Comparison of ENCODE assay signal across 8 cellular contexts in the genomic region with DNA sequence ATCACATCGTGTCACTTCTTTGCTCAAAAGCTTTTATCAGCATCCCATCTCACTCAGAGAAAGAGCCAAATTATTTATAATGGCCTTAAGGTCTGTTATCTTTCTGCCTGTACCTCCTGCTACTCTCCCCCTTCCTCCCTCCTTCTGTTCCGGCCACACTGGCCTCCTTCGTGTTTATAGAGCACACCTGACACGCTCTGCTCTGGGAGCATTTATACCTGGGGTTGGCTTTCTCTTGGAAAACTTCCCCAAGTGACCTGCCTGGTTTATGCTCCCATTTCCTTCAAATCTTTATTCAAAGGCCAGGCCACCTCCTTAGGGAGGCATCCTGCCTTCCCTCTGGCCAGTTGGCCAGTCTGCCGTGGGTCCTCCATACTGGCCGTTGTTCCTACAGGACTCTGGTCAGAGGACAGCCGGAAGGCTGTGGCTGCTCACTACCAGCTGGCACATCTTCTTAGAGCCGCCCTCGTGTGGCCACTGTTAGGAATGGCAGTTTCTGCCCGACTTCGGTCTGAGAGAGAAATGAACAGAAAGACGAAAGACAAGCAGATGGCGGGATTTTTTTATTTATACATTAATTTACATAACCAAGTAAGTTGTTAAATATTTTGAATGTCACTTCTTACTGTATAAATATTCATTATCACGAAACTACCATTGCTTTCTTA.
DNase-seq lines count a peak whose midpoint lies in the region; ATAC-seq and TF ChIP-seq lines count a peak whose summit lies in the region.

No MANE protein-coding gene starts in this region.

- DNase-seq in NCI-H1105 treated with DMSO at 0.1 percent for 48 hours (lab: John Stamatoyannopoulos, UW) (peak; percentile 9), NCI-H1105 (lab: John Stamatoyannopoulos, UW) (no peak), HFFc6 (peak; percentile 37), NB4 (ENCODE audit: low read depth) (peak; percentile 56), UCSD-AML1 (lab: John Stamatoyannopoulos, UW; ENCODE audit: unreplicated experiment) (peak; percentile 43), body of pancreas (peak; percentile 56 to 77 (median 68)), iPS-NIHi7 (ENCODE audit: extremely low spot score) (peak; percentile 84)
- DNase-seq in stimulated activated CD4-positive, alpha-beta T cell treated with anti-CD3 and anti-CD28 coated beads, Interleukin-12 subunit alpha, Interleukin-12 subunit beta, amount 100 ng/mL, for 48 hours (ENCODE audit: low read depth in 2 of 3, low spot score in 1 of 3): peak; percentile 22 to 44 (median 34)

- no peak overlapping the region for H3K4me3 Mint-ChIP-seq in HFFc6

- no peaks in the 10 kb centered on the region for H3K36me3 ChIP-seq in body of pancreas (replicated peaks in 1 of 2; ENCODE audit: insufficient read depth in 1 of 2, low read depth in 2 of 2)

- peaks cover 15% of the 10 kb centered on the region for H3K4me1 Mint-ChIP-seq in HFFc6 (ENCODE audit: low read depth)

- no peak overlapping the region for H3K4me3 ChIP-seq in NB4 (ENCODE audit: low read depth, low read length)
- no peak overlapping the region for H3K4me3 ChIP-seq in body of pancreas

- WGBS in body of pancreas, 2 donors: 13 to 15% methylated on average over 13 to 14 of the region's 14 CpGs

- H3K9me3 ChIP-seq in body of pancreas: no peaks in the 10 kb centered on the region

- no peak overlapping the region for H3K27ac Mint-ChIP-seq in HFFc6

- no peak overlapping the region for H3K27ac ChIP-seq in body of pancreas

- no peaks in the 10 kb centered on the region for H3K36me3 Mint-ChIP-seq in HFFc6 (ENCODE audit: low read depth)

- peaks cover 1% of the 10 kb centered on the region; the same call in 1 of the 2 replicates for H3K27me3 Mint-ChIP-seq in HFFc6 (ENCODE audit: insufficient read depth)

- H3K27me3 ChIP-seq in body of pancreas: no peaks in the 10 kb centered on the region

- intact Hi-C loops in body of pancreas (cut with DNase I): no loop called here

- TF ChIP-seq POLR2A in NB4 (IDR thresholded peaks at IDR 0.05; ENCODE audit: extremely low read depth, insufficient read length): no peak
- TF ChIP-seq POLR2A in body of pancreas (IDR thresholded peaks at IDR 0.05): no peak

- peak; percentile 82 for TF ChIP-seq CTCF in HFFc6 (IDR thresholded peaks at IDR 0.05)
- TF ChIP-seq CTCF in NB4 (IDR thresholded peaks at IDR 0.05; ENCODE audit: low read depth, low read length): peak; percentile 61
- TF ChIP-seq CTCF in body of pancreas (IDR thresholded peaks at IDR 0.05): peak; percentile 45 to 79 (median 63)

- ATAC-seq in body of pancreas: peak; percentile 84

- H3K4me1 ChIP-seq in body of pancreas: no peaks in the 10 kb centered on the region

- H3K9me3 Mint-ChIP-seq in HFFc6: no peaks in the 10 kb centered on the region
